Comparison of ENCODE assay signal across 1 cellular context in the genomic region with DNA sequence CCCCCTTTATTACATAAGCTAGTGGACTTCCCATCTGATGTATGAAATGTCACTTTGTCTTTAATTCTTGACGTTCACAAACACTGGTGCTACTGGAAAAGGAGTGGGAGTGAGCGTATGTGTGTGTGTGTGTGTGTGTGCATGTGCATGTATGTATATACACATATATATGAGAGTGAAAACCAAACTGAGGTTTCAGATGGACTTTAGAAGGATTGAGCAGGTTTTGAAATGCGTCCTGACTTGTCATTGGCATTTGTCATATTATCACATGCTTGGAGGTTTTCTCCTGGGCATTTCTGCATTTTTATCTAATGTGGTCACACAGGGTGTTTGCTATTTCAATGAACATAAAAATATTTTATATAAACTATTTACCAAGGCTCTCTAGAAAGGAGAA.
TF ChIP-seq lines count a peak whose summit lies in the region.

No MANE protein-coding gene starts in this region.

TF ChIP-seq in SK-N-SH, 30 proteins besides CTCF, POLR2A, EP300 and RAD21:
- TF ChIP-seq RCOR1 (IDR thresholded peaks at IDR 0.05; ENCODE audit: low read length) (no peak), MXI1 (IDR thresholded peaks at IDR 0.05; ENCODE audit: low read depth, low read length) (no peak), GATA2 (CRISPR knock-in tag; IDR thresholded peaks at IDR 0.05) (no peak), NRF1 (IDR thresholded peaks at IDR 0.05; ENCODE audit: low read depth, low read length) (no peak), EZH2phosphoT487 (IDR thresholded peaks at IDR 0.05; ENCODE audit: borderline replicate concordance, low read depth) (no peak), CHD2 (IDR thresholded peaks at IDR 0.05; ENCODE audit: low read length, partially characterized antibody) (no peak)
- TF ChIP-seq, protein P1, sequence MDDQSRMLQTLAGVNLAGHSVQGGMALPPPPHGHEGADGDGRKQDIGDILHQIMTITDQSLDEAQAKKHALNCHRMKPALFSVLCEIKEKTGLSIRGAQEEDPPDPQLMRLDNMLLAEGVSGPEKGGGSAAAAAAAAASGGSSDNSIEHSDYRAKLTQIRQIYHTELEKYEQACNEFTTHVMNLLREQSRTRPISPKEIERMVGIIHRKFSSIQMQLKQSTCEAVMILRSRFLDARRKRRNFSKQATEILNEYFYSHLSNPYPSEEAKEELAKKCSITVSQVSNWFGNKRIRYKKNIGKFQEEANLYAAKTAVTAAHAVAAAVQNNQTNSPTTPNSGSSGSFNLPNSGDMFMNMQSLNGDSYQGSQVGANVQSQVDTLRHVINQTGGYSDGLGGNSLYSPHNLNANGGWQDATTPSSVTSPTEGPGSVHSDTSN (IDR thresholded peaks at IDR 0.05), result no peak
- TF ChIP-seq, protein P2, sequence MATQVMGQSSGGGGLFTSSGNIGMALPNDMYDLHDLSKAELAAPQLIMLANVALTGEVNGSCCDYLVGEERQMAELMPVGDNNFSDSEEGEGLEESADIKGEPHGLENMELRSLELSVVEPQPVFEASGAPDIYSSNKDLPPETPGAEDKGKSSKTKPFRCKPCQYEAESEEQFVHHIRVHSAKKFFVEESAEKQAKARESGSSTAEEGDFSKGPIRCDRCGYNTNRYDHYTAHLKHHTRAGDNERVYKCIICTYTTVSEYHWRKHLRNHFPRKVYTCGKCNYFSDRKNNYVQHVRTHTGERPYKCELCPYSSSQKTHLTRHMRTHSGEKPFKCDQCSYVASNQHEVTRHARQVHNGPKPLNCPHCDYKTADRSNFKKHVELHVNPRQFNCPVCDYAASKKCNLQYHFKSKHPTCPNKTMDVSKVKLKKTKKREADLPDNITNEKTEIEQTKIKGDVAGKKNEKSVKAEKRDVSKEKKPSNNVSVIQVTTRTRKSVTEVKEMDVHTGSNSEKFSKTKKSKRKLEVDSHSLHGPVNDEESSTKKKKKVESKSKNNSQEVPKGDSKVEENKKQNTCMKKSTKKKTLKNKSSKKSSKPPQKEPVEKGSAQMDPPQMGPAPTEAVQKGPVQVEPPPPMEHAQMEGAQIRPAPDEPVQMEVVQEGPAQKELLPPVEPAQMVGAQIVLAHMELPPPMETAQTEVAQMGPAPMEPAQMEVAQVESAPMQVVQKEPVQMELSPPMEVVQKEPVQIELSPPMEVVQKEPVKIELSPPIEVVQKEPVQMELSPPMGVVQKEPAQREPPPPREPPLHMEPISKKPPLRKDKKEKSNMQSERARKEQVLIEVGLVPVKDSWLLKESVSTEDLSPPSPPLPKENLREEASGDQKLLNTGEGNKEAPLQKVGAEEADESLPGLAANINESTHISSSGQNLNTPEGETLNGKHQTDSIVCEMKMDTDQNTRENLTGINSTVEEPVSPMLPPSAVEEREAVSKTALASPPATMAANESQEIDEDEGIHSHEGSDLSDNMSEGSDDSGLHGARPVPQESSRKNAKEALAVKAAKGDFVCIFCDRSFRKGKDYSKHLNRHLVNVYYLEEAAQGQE (IDR thresholded peaks at IDR 0.05; ENCODE audit: low read depth, low read length), result no peak
- TF ChIP-seq, protein P3, sequence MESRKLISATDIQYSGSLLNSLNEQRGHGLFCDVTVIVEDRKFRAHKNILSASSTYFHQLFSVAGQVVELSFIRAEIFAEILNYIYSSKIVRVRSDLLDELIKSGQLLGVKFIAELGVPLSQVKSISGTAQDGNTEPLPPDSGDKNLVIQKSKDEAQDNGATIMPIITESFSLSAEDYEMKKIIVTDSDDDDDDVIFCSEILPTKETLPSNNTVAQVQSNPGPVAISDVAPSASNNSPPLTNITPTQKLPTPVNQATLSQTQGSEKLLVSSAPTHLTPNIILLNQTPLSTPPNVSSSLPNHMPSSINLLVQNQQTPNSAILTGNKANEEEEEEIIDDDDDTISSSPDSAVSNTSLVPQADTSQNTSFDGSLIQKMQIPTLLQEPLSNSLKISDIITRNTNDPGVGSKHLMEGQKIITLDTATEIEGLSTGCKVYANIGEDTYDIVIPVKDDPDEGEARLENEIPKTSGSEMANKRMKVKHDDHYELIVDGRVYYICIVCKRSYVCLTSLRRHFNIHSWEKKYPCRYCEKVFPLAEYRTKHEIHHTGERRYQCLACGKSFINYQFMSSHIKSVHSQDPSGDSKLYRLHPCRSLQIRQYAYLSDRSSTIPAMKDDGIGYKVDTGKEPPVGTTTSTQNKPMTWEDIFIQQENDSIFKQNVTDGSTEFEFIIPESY (IDR thresholded peaks at IDR 0.05; ENCODE audit: borderline replicate concordance, low read depth), result no peak
